Comparison of ENCODE assay signal across 8 cellular contexts in genomic region chr14:89276424-89276975, GRCh38.
DNase-seq lines count a peak whose midpoint lies in the region; ATAC-seq lines count a peak whose summit lies in the region.

No MANE protein-coding gene starts in this region.

- H3K4me3 ChIP-seq in mesenchymal stem cell (ENCODE audit: insufficient read depth in 1 of 2, low read depth in 1 of 2, low read length in 2 of 2), result no peak overlapping the region
- no peak overlapping the region for H3K4me3 ChIP-seq in GM23248

- H2AFZ ChIP-seq in mesenchymal stem cell (ENCODE audit: low read depth, low read length), result no peak overlapping the region
- H2AFZ ChIP-seq in GM23248, result no peak overlapping the region

- no peak overlapping the region for H3K4ac ChIP-seq in mesenchymal stem cell (ENCODE audit: low read depth in 1 of 2, low read length in 2 of 2)

- H3K9me3 ChIP-seq in mesenchymal stem cell (ENCODE audit: control insufficient read depth, low read length), result no peaks in the 10 kb centered on the region
- H3K9me3 ChIP-seq in GM23248 (ENCODE audit: low read depth), result no peaks in the 10 kb centered on the region

- peak overlapping the region; percentile 94 for H3K27ac Mint-ChIP-seq in activated CD4-positive, alpha-beta T cell treated with anti-CD3 and anti-CD28 coated beads, Interleukin-2, amount 10 ng/mL, durations not matched to agents 24 days and 14 days

- no peak overlapping the region for H3K18ac ChIP-seq in mesenchymal stem cell (ENCODE audit: low read depth in 1 of 2, low read length in 2 of 2)

- no peaks in the 10 kb centered on the region for H3K9me2 ChIP-seq in GM23248 (ENCODE audit: insufficient read depth)

- H3K27ac ChIP-seq in mesenchymal stem cell (ENCODE audit: low read length, poor library complexity, severe bottlenecking) (no peak overlapping the region), GM23248 (no peak overlapping the region)

- peaks cover 7 to 13% of the 10 kb centered on the region in 2 experiments for H3K36me3 ChIP-seq in mesenchymal stem cell (ENCODE audit: control insufficient read depth in 1 of 2, insufficient read depth in 2 of 2, low read depth in 1 of 2, low read length in 2 of 2)
- H3K36me3 ChIP-seq in GM23248 (ENCODE audit: low read depth), result no peaks in the 10 kb centered on the region

- no peak overlapping the region for H2BK15ac ChIP-seq in mesenchymal stem cell (ENCODE audit: low read depth, poor library complexity, severe bottlenecking)

- H3K79me2 ChIP-seq in GM23248 (ENCODE audit: insufficient read depth), result 0 out of 2 replicates have a peak, but pooled peaks cover 10% of the 10 kb centered on the region

- H3F3A ChIP-seq in GM23248 (ENCODE audit: insufficient read depth), result no peaks in the 10 kb centered on the region

- H2AK5ac ChIP-seq in mesenchymal stem cell (ENCODE audit: low read length, severe bottlenecking), result no peak overlapping the region

- H3K36me3 Mint-ChIP-seq in activated CD4-positive, alpha-beta T cell treated with anti-CD3 and anti-CD28 coated beads, Interleukin-2, amount 10 ng/mL, durations not matched to agents 24 days and 14 days (ENCODE audit: low read depth), result peaks cover 62% of the 10 kb centered on the region

- no peak overlapping the region for H2BK120ac ChIP-seq in mesenchymal stem cell (ENCODE audit: low read depth, low read length)

- in situ Hi-C loops in GM23248 (cut with MboI), result no loop called here

- no peaks in the 10 kb centered on the region for H3K27me3 ChIP-seq in mesenchymal stem cell (ENCODE audit: control insufficient read depth in 1 of 2, insufficient read depth in 1 of 2, low read length in 2 of 2)
- H3K27me3 ChIP-seq in GM23248 (replicated peaks; ENCODE audit: insufficient read depth), result no peaks in the 10 kb centered on the region

- intact Hi-C loops in activated CD4-positive, alpha-beta T cell treated with anti-CD3 and anti-CD28 coated beads, Interleukin-2, amount 10 ng/mL, durations not matched to agents 24 days and 14 days (cut with micrococcal nuclease), result loop anchor here (1.0 to 5.0 kb wide), 6 partner anchors 49 to 341 kb away; no protein-coding TSS in a partner anchor
- intact Hi-C loops in posterior cingulate gyrus (cut with DNase I), result no loop called here

- H3K23ac ChIP-seq in mesenchymal stem cell (ENCODE audit: low read length in 2 of 2), result no peak overlapping the region

- no peaks in the 10 kb centered on the region for H4K20me1 ChIP-seq in GM23248 (ENCODE audit: insufficient read depth)

- H4K91ac ChIP-seq in mesenchymal stem cell (ENCODE audit: low read length), result no peak overlapping the region

- H2BK12ac ChIP-seq in mesenchymal stem cell (ENCODE audit: low read length in 2 of 2), result no peak overlapping the region

- H4K8ac ChIP-seq in mesenchymal stem cell (ENCODE audit: low read length), result no peak overlapping the region

- H3K14ac ChIP-seq in mesenchymal stem cell (ENCODE audit: low read length in 2 of 2), result no peak overlapping the region

- H3K79me1 ChIP-seq in mesenchymal stem cell (replicated peaks; ENCODE audit: low read length, poor library complexity, severe bottlenecking), result peaks cover 50% of the 10 kb centered on the region

- peaks cover 61% of the 10 kb centered on the region for H3K4me1 Mint-ChIP-seq in activated CD4-positive, alpha-beta T cell treated with anti-CD3 and anti-CD28 coated beads, Interleukin-2, amount 10 ng/mL, durations not matched to agents 24 days and 14 days

- peaks cover 3% of the 10 kb centered on the region for H3K4me1 ChIP-seq in mesenchymal stem cell (ENCODE audit: control insufficient read depth, insufficient read depth, low read depth, low read length)
- no peaks in the 10 kb centered on the region for H3K4me1 ChIP-seq in GM23248 (ENCODE audit: insufficient read depth)

- H3K4me3 Mint-ChIP-seq in activated CD4-positive, alpha-beta T cell treated with anti-CD3 and anti-CD28 coated beads, Interleukin-2, amount 10 ng/mL, durations not matched to agents 24 days and 14 days, result peak overlapping the region; percentile 62

- ATAC-seq in HG03095 (IDR thresholded peaks at IDR 0.05; ENCODE audit: unreplicated experiment), result peak; percentile 95

- H3K4me2 ChIP-seq in mesenchymal stem cell (ENCODE audit: low read length, poor library complexity, severe bottlenecking) (no peak overlapping the region), GM23248 (ENCODE audit: unreplicated experiment) (no peak overlapping the region)

- peak; percentile 83 for DNase-seq in activated effector memory CD4-positive, alpha-beta T cell treated with anti-CD3 and anti-CD28 coated beads, Interleukin-2, amount 50 U/mL, for 16 hours
- DNase-seq in activated effector memory CD4-positive, alpha-beta T cell treated with Interleukin-2 at 50 U/mL for 16 hours, result no peak
- DNase-seq in activated CD4-positive, alpha-beta T cell treated with anti-CD3 and anti-CD28 coated beads, Interleukin-2, amount 10 ng/mL, durations not matched to agents 24 days and 14 days, result peak; percentile 92
- DNase-seq in mesenchymal stem cell, result peak; percentile 59
- DNase-seq in GM23248, result no peak
- no peak for DNase-seq in OCI-M2 (lab: John Stamatoyannopoulos, UW; ENCODE audit: unreplicated experiment)
- DNase-seq in posterior cingulate gyrus, result no peak

- peaks cover 15% of the 10 kb centered on the region for H3K9me3 Mint-ChIP-seq in activated CD4-positive, alpha-beta T cell treated with anti-CD3 and anti-CD28 coated beads, Interleukin-2, amount 10 ng/mL, durations not matched to agents 24 days and 14 days

- H3K27me3 Mint-ChIP-seq in activated CD4-positive, alpha-beta T cell treated with anti-CD3 and anti-CD28 coated beads, Interleukin-2, amount 10 ng/mL, durations not matched to agents 24 days and 14 days, result no peaks in the 10 kb centered on the region

- WGBS in mesenchymal stem cell, result 68% methylated on average over 3 of the region's 3 CpGs
- 92 to 95% methylated on average over 3 of the region's 3 CpGs for WGBS in GM23248 (ENCODE audit: low coverage in 1 of 2, low lambda C conversion rate in 2 of 2, missing lambda C conversion rate in 2 of 2), 2 experiments

- H2BK5ac ChIP-seq in mesenchymal stem cell (ENCODE audit: low read depth, low read length, poor library complexity, severe bottlenecking), result no peak overlapping the region

- H3K9ac ChIP-seq in mesenchymal stem cell (ENCODE audit: low read length), result no peak overlapping the region
- no peak overlapping the region for H3K9ac ChIP-seq in GM23248

Comparison
In these comparisons a context has a peak if more than half of its experiments do, and no peak if none do; other contexts are left out.
1. DNase-seq: peak in activated effector memory CD4-positive, alpha-beta T cell treated with anti-CD3 and anti-CD28 coated beads, Interleukin-2, amount 50 U/mL, for 16 hours (single experiment), activated CD4-positive, alpha-beta T cell treated with anti-CD3 and anti-CD28 coated beads, Interleukin-2, amount 10 ng/mL, durations not matched to agents 24 days and 14 days (single experiment) and mesenchymal stem cell (single experiment); none in activated effector memory CD4-positive, alpha-beta T cell treated with Interleukin-2 at 50 U/mL for 16 hours (single experiment), GM23248 (single experiment), OCI-M2 (single experiment) and posterior cingulate gyrus (0 of 10).